In the genomic region with DNA sequence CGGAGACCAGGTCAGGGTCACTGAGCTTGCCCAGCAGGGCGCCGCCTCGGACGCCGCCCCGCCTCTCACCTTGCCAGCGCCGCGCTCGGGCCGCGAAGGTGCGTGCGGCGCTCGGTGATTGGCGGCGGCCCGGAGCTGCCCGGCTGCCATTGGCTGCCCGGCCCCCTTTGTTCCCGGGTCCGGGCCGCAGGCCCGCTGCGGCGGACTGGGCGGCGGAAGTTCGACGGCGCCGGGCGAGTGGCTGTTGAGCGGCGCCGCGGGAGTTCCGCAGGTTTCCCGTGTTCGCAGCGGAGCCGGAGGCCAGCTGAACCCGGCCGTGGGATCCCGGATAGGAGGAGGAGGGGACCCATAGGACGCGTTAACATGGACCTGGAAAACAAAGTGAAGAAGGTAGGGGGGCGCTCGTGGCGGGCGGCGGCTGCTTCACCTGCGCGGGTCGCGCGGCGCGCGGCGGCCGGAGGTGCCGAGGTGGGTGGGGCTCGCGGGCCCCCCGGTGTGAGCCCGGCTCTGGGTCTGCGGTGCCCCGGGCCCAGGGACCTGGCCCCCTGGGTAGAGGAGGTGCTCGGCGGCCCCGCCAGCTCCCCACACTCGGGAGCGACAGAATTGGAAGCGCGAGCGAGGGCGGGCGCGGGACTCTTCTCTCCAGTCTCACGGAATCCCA, we compare ENCODE assay signal across 8 cellular contexts. TPM values are rescaled to one million over a fixed set of nuclear protein-coding genes. Genes with fewer than 3 reads are reported as not detected.
DNase-seq lines count a peak whose midpoint lies in the region; ATAC-seq, FAIRE-seq and TF ChIP-seq lines count a peak whose summit lies in the region.

A gene with protein sequence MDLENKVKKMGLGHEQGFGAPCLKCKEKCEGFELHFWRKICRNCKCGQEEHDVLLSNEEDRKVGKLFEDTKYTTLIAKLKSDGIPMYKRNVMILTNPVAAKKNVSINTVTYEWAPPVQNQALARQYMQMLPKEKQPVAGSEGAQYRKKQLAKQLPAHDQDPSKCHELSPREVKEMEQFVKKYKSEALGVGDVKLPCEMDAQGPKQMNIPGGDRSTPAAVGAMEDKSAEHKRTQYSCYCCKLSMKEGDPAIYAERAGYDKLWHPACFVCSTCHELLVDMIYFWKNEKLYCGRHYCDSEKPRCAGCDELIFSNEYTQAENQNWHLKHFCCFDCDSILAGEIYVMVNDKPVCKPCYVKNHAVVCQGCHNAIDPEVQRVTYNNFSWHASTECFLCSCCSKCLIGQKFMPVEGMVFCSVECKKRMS (plus strand): TSS at position 195 of the 661 bp plus-strand sequence. CDS start 169 bp downstream, at position 364.

- DNase-seq in GM12891 (ENCODE audit: insufficient read length, low spot score) (peak; percentile 76), NCI-H1092 (lab: John Stamatoyannopoulos, UW) (peak; percentile 48), WERI-Rb-1 (peak; percentile 79), cardiac fibroblast (ENCODE audit: low read depth in 2 of 2) (peak; percentile 67 to 71), left colon (peak; percentile 78 to 84), NCI-H446 (lab: John Stamatoyannopoulos, UW) (no peak)
- DNase-seq in stimulated activated CD4-positive, alpha-beta T cell treated with anti-CD3 and anti-CD28 coated beads, Interleukin-4, amount 100 ng/mL, for 24 hours, result peak; percentile 67

- peak within 1 kb of the TSS; percentile 95 for H3K27ac ChIP-seq in HEK293 (ENCODE audit: extremely low read depth, low read depth, low read length)
- peak within 1 kb of the TSS; percentile 84 for H3K27ac ChIP-seq in WERI-Rb-1

- no peaks in the 10 kb centered on the region for H3K9me3 ChIP-seq in HEK293 (ENCODE audit: control insufficient read depth, insufficient read depth, low read depth, low read length)
- H3K9me3 ChIP-seq in WERI-Rb-1 (ENCODE audit: severe bottlenecking), result no peaks in the 10 kb centered on the region

- intact Hi-C loops in left colon (cut with DNase I, micrococcal nuclease), result no loop called here

- no peaks in the 10 kb centered on the region for H3K27me3 ChIP-seq in WERI-Rb-1 (ENCODE audit: insufficient read depth, low read depth, severe bottlenecking)

- TF ChIP-seq CTCF in HEK293 (tag by site-specific recombination; IDR thresholded peaks at IDR 0.05) (no peak), WERI-Rb-1 (IDR thresholded peaks at IDR 0.05; ENCODE audit: low read depth, low read length) (no peak), cardiac fibroblast (IDR thresholded peaks at IDR 0.05; ENCODE audit: low read depth, low read length) (no peak)

- peak; percentile 95 for FAIRE-seq in GM12891 (lab: Jason Lieb, UNC)

- no peak for TF ChIP-seq POLR2A in GM12891 (IDR thresholded peaks at IDR 0.05; ENCODE audit: low read depth, low read length)

- POLR2A ChIA-PET in HEK293 (lab: Yijun Ruan, JAX), result interaction anchor here (0.6 to 3.1 kb wide), 5 partner anchors 9 to 304 kb away, joined by 4 to 43 read pairs (median 8); no protein-coding TSS in a partner anchor

- H3K4me3 ChIP-seq in HEK293 (ENCODE audit: low read depth, low read length), result peak within 1 kb of the TSS; percentile 79
- H3K4me3 ChIP-seq in WERI-Rb-1 (ENCODE audit: low read depth, low read length), result peak within 1 kb of the TSS; percentile 77
- H3K4me3 ChIP-seq in cardiac fibroblast (replicated peaks in 1 of 2; ENCODE audit: low read depth in 2 of 2, low read length in 2 of 2), result peak within 1 kb of the TSS; percentile 72 to 75

- peak; percentile 92 for ATAC-seq in left colon

- peaks cover 7% of the 10 kb centered on the region for H3K4me1 ChIP-seq in HEK293 (ENCODE audit: control insufficient read depth, insufficient read depth, low read length)

- CTCF ChIA-PET in HEK293 (lab: Yijun Ruan, JAX), result interaction anchor here (0.6 to 4.5 kb wide), 8 partner anchors 10 to 507 kb away, joined by 3 to 26 read pairs (median 4); no protein-coding TSS in a partner anchor

- H3K36me3 ChIP-seq in HEK293 (ENCODE audit: control insufficient read depth in 2 of 2, insufficient read depth in 1 of 2, low read length in 2 of 2) (no peaks in the 10 kb centered on the region), WERI-Rb-1 (peaks cover 4% of the 10 kb centered on the region; the same call in 1 of the 2 replicates)

TF ChIP-seq in GM12891, 5 proteins besides CTCF, POLR2A, EP300 and RAD21:
- TF ChIP-seq SPI1 (IDR thresholded peaks at IDR 0.05; ENCODE audit: low read depth, low read length) (no peak), TAF1 (IDR thresholded peaks at IDR 0.05; ENCODE audit: low read depth, low read length) (no peak), POLR2AphosphoS5 (IDR thresholded peaks at IDR 0.05; ENCODE audit: low read depth, low read length) (no peak), PAX5 (IDR thresholded peaks at IDR 0.05; ENCODE audit: insufficient read depth, low read length, severe bottlenecking) (no peak), POU2F2 (IDR thresholded peaks at IDR 0.05; ENCODE audit: low read depth, low read length) (no peak)

TF ChIP-seq in HEK293, 187 proteins besides CTCF, POLR2A, EP300 and RAD21 (continues in another document):
- TF ChIP-seq, protein P1, sequence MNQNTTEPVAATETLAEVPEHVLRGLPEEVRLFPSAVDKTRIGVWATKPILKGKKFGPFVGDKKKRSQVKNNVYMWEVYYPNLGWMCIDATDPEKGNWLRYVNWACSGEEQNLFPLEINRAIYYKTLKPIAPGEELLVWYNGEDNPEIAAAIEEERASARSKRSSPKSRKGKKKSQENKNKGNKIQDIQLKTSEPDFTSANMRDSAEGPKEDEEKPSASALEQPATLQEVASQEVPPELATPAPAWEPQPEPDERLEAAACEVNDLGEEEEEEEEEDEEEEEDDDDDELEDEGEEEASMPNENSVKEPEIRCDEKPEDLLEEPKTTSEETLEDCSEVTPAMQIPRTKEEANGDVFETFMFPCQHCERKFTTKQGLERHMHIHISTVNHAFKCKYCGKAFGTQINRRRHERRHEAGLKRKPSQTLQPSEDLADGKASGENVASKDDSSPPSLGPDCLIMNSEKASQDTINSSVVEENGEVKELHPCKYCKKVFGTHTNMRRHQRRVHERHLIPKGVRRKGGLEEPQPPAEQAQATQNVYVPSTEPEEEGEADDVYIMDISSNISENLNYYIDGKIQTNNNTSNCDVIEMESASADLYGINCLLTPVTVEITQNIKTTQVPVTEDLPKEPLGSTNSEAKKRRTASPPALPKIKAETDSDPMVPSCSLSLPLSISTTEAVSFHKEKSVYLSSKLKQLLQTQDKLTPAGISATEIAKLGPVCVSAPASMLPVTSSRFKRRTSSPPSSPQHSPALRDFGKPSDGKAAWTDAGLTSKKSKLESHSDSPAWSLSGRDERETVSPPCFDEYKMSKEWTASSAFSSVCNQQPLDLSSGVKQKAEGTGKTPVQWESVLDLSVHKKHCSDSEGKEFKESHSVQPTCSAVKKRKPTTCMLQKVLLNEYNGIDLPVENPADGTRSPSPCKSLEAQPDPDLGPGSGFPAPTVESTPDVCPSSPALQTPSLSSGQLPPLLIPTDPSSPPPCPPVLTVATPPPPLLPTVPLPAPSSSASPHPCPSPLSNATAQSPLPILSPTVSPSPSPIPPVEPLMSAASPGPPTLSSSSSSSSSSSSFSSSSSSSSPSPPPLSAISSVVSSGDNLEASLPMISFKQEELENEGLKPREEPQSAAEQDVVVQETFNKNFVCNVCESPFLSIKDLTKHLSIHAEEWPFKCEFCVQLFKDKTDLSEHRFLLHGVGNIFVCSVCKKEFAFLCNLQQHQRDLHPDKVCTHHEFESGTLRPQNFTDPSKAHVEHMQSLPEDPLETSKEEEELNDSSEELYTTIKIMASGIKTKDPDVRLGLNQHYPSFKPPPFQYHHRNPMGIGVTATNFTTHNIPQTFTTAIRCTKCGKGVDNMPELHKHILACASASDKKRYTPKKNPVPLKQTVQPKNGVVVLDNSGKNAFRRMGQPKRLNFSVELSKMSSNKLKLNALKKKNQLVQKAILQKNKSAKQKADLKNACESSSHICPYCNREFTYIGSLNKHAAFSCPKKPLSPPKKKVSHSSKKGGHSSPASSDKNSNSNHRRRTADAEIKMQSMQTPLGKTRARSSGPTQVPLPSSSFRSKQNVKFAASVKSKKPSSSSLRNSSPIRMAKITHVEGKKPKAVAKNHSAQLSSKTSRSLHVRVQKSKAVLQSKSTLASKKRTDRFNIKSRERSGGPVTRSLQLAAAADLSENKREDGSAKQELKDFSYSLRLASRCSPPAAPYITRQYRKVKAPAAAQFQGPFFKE (tag by site-specific recombination; IDR thresholded peaks at IDR 0.05; ENCODE audit: borderline replicate concordance), result no peak
- no peak for TF ChIP-seq ZNF132 (tag by site-specific recombination; IDR thresholded peaks at IDR 0.05; ENCODE audit: borderline replicate concordance)
- peak; percentile 33; the same call in 1 of the 2 replicates for TF ChIP-seq ZNF341 (tag by site-specific recombination; IDR thresholded peaks at IDR 0.05; ENCODE audit: low read depth)
- 0 out of 2 replicates have a peak, but pooled peaks have one; percentile 29 for TF ChIP-seq IKZF3 (tag by site-specific recombination; IDR thresholded peaks at IDR 0.05)
- TF ChIP-seq ZNF664 (tag by site-specific recombination; IDR thresholded peaks at IDR 0.05), result no peak
- TF ChIP-seq ZFHX2 (tag by site-specific recombination; conservative IDR thresholded peaks at IDR 0.05), result no peak
- no peak for TF ChIP-seq ZNF274 (IDR thresholded peaks at IDR 0.05; ENCODE audit: low read length)
- TF ChIP-seq ZNF274 (tag by site-specific recombination; IDR thresholded peaks at IDR 0.05; ENCODE audit: borderline replicate concordance), result no peak
- TF ChIP-seq, protein P2, sequence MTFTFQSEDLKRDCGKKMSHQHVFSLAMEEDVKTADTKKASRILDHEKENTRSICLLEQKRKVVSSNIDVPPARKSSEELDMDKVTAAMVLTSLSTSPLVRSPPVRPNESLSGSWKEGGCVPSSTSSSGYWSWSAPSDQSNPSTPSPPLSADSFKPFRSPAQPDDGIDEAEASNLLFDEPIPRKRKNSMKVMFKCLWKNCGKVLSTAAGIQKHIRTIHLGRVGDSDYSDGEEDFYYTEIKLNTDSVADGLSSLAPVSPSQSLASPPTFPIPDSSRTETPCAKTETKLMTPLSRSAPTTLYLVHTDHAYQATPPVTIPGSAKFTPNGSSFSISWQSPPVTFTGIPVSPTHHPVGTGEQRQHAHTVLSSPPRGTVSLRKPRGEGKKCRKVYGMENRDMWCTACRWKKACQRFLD (tag by site-specific recombination; IDR thresholded peaks at IDR 0.05), result no peak
- no peak for TF ChIP-seq ZNF707 (tag by site-specific recombination; IDR thresholded peaks at IDR 0.05)
- TF ChIP-seq ZNF169 (tag by site-specific recombination; IDR thresholded peaks at IDR 0.05), result no peak

RNA-seq across cellular contexts. Expression of the gene that starts here (rescaled TPM):
- polyA plus RNA-seq in GM12891 (2012; ENCODE audit: low read depth, missing spikeins), result 28.3 TPM
- 100 to 1,000 TPM in 1 of 2 donors, 10 to 100 TPM in 1; 72.8 to 119 TPM for total RNA-seq in left colon

Comparison
In these comparisons a context has a peak if more than half of its experiments do, and no peak if none do; other contexts are left out.
1. DNase-seq: peak in GM12891 (single experiment), NCI-H1092 (single experiment), WERI-Rb-1 (single experiment), cardiac fibroblast (2 of 2), left colon (2 of 2) and stimulated activated CD4-positive, alpha-beta T cell treated with anti-CD3 and anti-CD28 coated beads, Interleukin-4, amount 100 ng/mL, for 24 hours (single experiment); none in NCI-H446 (0 of 2).
2. Peak in every context shown above with its lines, with median percentiles within 50 percentile points of each other: H3K4me3 ChIP-seq.